ENCODE assay signal across 22 cellular contexts in genomic region chr7:145915679-145916078, GRCh38.
DNase-seq lines count a peak whose midpoint lies in the region; ATAC-seq and TF ChIP-seq lines count a peak whose summit lies in the region.
"Had no signal": no experiment of that assay in that cellular context is flagged by ENCODE, and none has a peak within 500 bp of the region (broad histone marks: within the 10 kb centered on the region; RNA-seq: fewer than 3 reads in every experiment).

No MANE protein-coding gene starts in this region.

- no peak for TF ChIP-seq CTCF in epithelial cell of proximal tubule (conservative IDR thresholded peaks at IDR 0.05; ENCODE audit: low read depth, low read length)
- no peak for TF ChIP-seq CTCF in upper lobe of right lung (IDR thresholded peaks at IDR 0.05)

- peak overlapping the region; percentile 45 for H3K4me3 ChIP-seq in epithelial cell of proximal tubule (ENCODE audit: low read depth, low read length)
- H3K4me3 ChIP-seq in upper lobe of right lung, result no peak overlapping the region
- H3K4me3 ChIP-seq: BLaER1 treated with 17β-estradiol and CSF1 and Interleukin-3, amounts not matched to agents 10 nM and 100 nM; MG63 had no signal

- ATAC-seq in left lobe of liver (peak; percentile 68), upper lobe of right lung (peak; percentile 35), GM18511 (IDR thresholded peaks at IDR 0.05; ENCODE audit: unreplicated experiment) (no peak), esophagus mucosa (no peak), HG03095 (IDR thresholded peaks at IDR 0.05; ENCODE audit: unreplicated experiment) (no peak)
- ATAC-seq: PC-3 had no signal

- intact Hi-C loops in upper lobe of right lung (cut with DNase I), result no loop called here

- no peak overlapping the region for H3K27ac ChIP-seq in upper lobe of right lung
- H3K27ac ChIP-seq: BLaER1 treated with 17β-estradiol and CSF1 and Interleukin-3, amounts not matched to agents 10 nM and 100 nM had no signal

- H3K27me3 ChIP-seq in upper lobe of right lung, result no peaks in the 10 kb centered on the region
- H3K27me3 ChIP-seq: BLaER1 treated with 17β-estradiol and CSF1 and Interleukin-3, amounts not matched to agents 10 nM and 100 nM; MG63 had no signal

- no peaks in the 10 kb centered on the region for H3K36me3 ChIP-seq in upper lobe of right lung
- H3K36me3 ChIP-seq: MG63 had no signal

- H3K9me3 ChIP-seq in upper lobe of right lung, result no peaks in the 10 kb centered on the region
- H3K9me3 ChIP-seq: SK-N-SH had no signal

- peak; percentile 18 for DNase-seq in HK-2 (ENCODE audit: unreplicated experiment)
- peak; percentile 61 for DNase-seq in epithelial cell of proximal tubule (ENCODE audit: low read depth)
- no peak for DNase-seq in left lobe of liver (ENCODE audit: low spot score)
- no peak for DNase-seq in upper lobe of right lung
- DNase-seq: AML-193; CD4-positive, alpha-beta T cell; GOT3; HCEC 1CT; IMR-90; KG1; MG63; NCI-H1105 treated with DMSO at 0.1 percent for 48 hours; NCI-H2029; NCI-H446; NCI-H524 treated with DMSO at 0.1 percent for 48 hours; NCI-H774; PC-3; SK-N-SH had no signal

- H3K4me1 ChIP-seq in upper lobe of right lung, result no peaks in the 10 kb centered on the region

Comparison
In these comparisons a context has a peak if more than half of its experiments do, and no peak if none do; other contexts are left out.
1. DNase-seq: peak in HK-2 (single experiment) and epithelial cell of proximal tubule (single experiment); none in left lobe of liver (single experiment) and upper lobe of right lung (single experiment).
2. ATAC-seq: peak in left lobe of liver (single experiment) and upper lobe of right lung (single experiment); none in GM18511 (single experiment), esophagus mucosa (single experiment) and HG03095 (single experiment).